9 cellular contexts compared by ENCODE assay signal in the genomic region with DNA sequence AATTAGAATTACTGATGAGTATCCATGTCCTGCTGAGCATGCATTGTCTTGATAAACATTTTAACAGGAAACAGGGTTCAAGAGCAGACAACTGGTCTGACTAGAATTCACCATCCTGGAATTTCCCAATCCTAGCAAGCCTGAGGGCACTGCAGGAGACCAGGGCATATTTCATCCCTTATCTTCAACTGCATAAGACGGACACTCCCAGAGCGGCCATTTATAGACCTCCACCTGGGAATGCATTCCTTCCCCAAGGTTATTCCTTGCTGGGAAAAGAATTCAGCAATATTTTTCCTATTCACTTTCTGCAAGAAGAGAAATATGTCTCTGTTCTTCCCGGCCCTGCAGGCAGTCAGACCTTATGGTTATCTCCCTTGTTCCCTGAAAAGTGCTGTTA. TPM values are rescaled to one million over a fixed set of nuclear protein-coding genes. Genes with fewer than 3 reads are reported as not detected.
"Had no signal": no experiment of that assay in that cellular context is flagged by ENCODE, and none has a peak within 500 bp of the region (broad histone marks: within the 10 kb centered on the region; RNA-seq: fewer than 3 reads in every experiment).

No MANE protein-coding gene starts in this region.

RNA-seq across cellular contexts. Expression of a gene that starts 51.8 kb away (rescaled TPM):
- total RNA-seq: natural killer cell treated with Interleukin-12 subunit alpha and Interleukin-12 subunit beta and Interleukin-15 and Interleukin-18, amount 100 ng/mL, for 72 hours; neural crest cell; omental fat pad; osteocyte; pancreas; pulmonary artery endothelial cell; transverse colon; upper lobe of left lung; ureter had no signal
- polyA plus RNA-seq: pancreas had no signal
